In genomic region chr2:191247381-191248057, GRCh38 we compare ENCODE assay signal across 8 cellular contexts. TPM values are rescaled to one million over a fixed set of nuclear protein-coding genes. Genes with fewer than 3 reads are reported as not detected.
DNase-seq lines count a peak whose midpoint lies in the region; ATAC-seq and TF ChIP-seq lines count a peak whose summit lies in the region.

No MANE protein-coding gene starts in this region.

- no peaks in the 10 kb centered on the region for H3K9me3 Mint-ChIP-seq in activated CD4-positive, alpha-beta T cell treated with anti-CD3 and anti-CD28 coated beads, Interleukin-2, amount 10 ng/mL, durations not matched to agents 24 days and 14 days

- no peak overlapping the region for H3K27ac Mint-ChIP-seq in activated CD4-positive, alpha-beta T cell treated with anti-CD3 and anti-CD28 coated beads, Interleukin-2, amount 10 ng/mL, durations not matched to agents 24 days and 14 days

- peaks cover 72% of the 10 kb centered on the region for H3K79me2 ChIP-seq in PC-3 (ENCODE audit: low read length)

- H3K9me3 ChIP-seq in PC-3 (ENCODE audit: low read length) (no peaks in the 10 kb centered on the region), psoas muscle (no peaks in the 10 kb centered on the region), testis (no peaks in the 10 kb centered on the region)

- H3K36me3 ChIP-seq in PC-3 (ENCODE audit: low read depth, low read length) (0 out of 2 replicates have a peak, but pooled peaks cover 2% of the 10 kb centered on the region), psoas muscle (ENCODE audit: insufficient read depth in 1 of 2, low read depth in 1 of 2) (no peaks in the 10 kb centered on the region), testis (ENCODE audit: low read depth, missing control alignments) (no peaks in the 10 kb centered on the region)

- H2AFZ ChIP-seq in PC-3 (ENCODE audit: low read length): no peak overlapping the region

- peak overlapping the region; percentile 77; the same call in 1 of the 2 replicates for H3K9ac ChIP-seq in PC-3 (ENCODE audit: low read length)

- ATAC-seq in PC-3 (peak; percentile 20), psoas muscle (peak in 2 of 4 donors; percentile 33 to 44)

- peaks cover 52% of the 10 kb centered on the region for H4K20me1 ChIP-seq in PC-3 (ENCODE audit: low read length)

- peak overlapping the region; percentile 39 for H3K27ac ChIP-seq in PC-3 (ENCODE audit: low read length)
- peak overlapping the region; percentile 27 for H3K27ac ChIP-seq in psoas muscle
- peak overlapping the region in 1 of 2 donors; percentile 83 for H3K27ac ChIP-seq in testis

- 24 to 34% (median 27%) methylated on average over 5 of the region's 5 CpGs for WGBS in psoas muscle, 3 donors
- 41 to 44% methylated on average over 5 of the region's 5 CpGs for WGBS in testis, 2 donors

- intact Hi-C loops in activated CD4-positive, alpha-beta T cell treated with anti-CD3 and anti-CD28 coated beads, Interleukin-2, amount 10 ng/mL, durations not matched to agents 24 days and 14 days (cut with micrococcal nuclease): loop anchor here (10.0 kb wide), 1 partner anchor 127 kb away; no protein-coding TSS in a partner anchor
- intact Hi-C loops in PC-3 (cut with micrococcal nuclease) (loop anchor here (2.0 to 5.0 kb wide), 5 partner anchors 65 to 275 kb away; no protein-coding TSS in a partner anchor), psoas muscle (cut with DNase I) (no loop called here), testis (cut with DNase I; ENCODE audit: low total_unique reads) (no loop called here)

- H3F3A ChIP-seq in PC-3 (ENCODE audit: low read length, unreplicated experiment): peaks cover 6% of the 10 kb centered on the region

- CTCF ChIA-PET in PC-3 (lab: Charles Lee): no interaction called here

- POLR2A ChIA-PET in PC-3 (lab: Charles Lee; ENCODE audit: unreplicated experiment): interaction anchor here (0.6 kb wide), 1 partner anchor 75 kb away, joined by 9 read pairs; no protein-coding TSS in a partner anchor

- H3K9me2 ChIP-seq in PC-3 (replicated peaks; ENCODE audit: low read length): no peaks in the 10 kb centered on the region

- DNase-seq in activated CD4-positive, alpha-beta T cell treated with anti-CD3 and anti-CD28 coated beads, Interleukin-2, amount 10 ng/mL, durations not matched to agents 24 days and 14 days: no peak
- no peak for DNase-seq in activated CD4-positive, alpha-beta T cell treated with anti-CD3 and anti-CD28 coated beads, Interleukin-2, amount 50 U/mL, for 48 hours
- peak; percentile 83 for DNase-seq in PC-3
- DNase-seq in fibroblast of peridontal ligament (ENCODE audit: extremely low read depth): peak; percentile 96
- no peak for DNase-seq in psoas muscle
- no peak for DNase-seq in testis
- DNase-seq in NCI-H2227 treated with DMSO at 0.1 percent for 48 hours (lab: John Stamatoyannopoulos, UW): no peak
- DNase-seq in NCI-H69 (lab: John Stamatoyannopoulos, UW): no peak

- no peak for TF ChIP-seq POLR2A in testis (IDR thresholded peaks at IDR 0.05)

- H3K4me1 Mint-ChIP-seq in activated CD4-positive, alpha-beta T cell treated with anti-CD3 and anti-CD28 coated beads, Interleukin-2, amount 10 ng/mL, durations not matched to agents 24 days and 14 days: peaks cover 18% of the 10 kb centered on the region

- H3K36me3 Mint-ChIP-seq in activated CD4-positive, alpha-beta T cell treated with anti-CD3 and anti-CD28 coated beads, Interleukin-2, amount 10 ng/mL, durations not matched to agents 24 days and 14 days (ENCODE audit: low read depth): no peaks in the 10 kb centered on the region

- H3K4me3 ChIP-seq in PC-3 (ENCODE audit: low read length) (peak overlapping the region; percentile 90), psoas muscle (peak overlapping the region; percentile 82), testis (no peak overlapping the region)

- H3K27me3 Mint-ChIP-seq in activated CD4-positive, alpha-beta T cell treated with anti-CD3 and anti-CD28 coated beads, Interleukin-2, amount 10 ng/mL, durations not matched to agents 24 days and 14 days: peaks cover 20% of the 10 kb centered on the region

- H3K27me3 ChIP-seq in PC-3 (ENCODE audit: low read length): no peaks in the 10 kb centered on the region
- peaks cover 0 to 17% (median 0%) of the 10 kb centered on the region in 3 donors for H3K27me3 ChIP-seq in psoas muscle (ENCODE audit: insufficient read depth in 3 of 3, low read length in 2 of 3)
- H3K27me3 ChIP-seq in testis: no peaks in the 10 kb centered on the region

- H3K4me1 ChIP-seq in PC-3 (ENCODE audit: insufficient read depth, low read length) (peaks cover 51% of the 10 kb centered on the region), psoas muscle (no peaks in the 10 kb centered on the region), testis (peaks cover 5% of the 10 kb centered on the region)

- BruUV-seq in PC-3 (replicated peaks; lab: Mats Ljungman, UMichigan): no TSS peak

- TF ChIP-seq CTCF in PC-3 (conservative IDR thresholded peaks at IDR 0.05; ENCODE audit: low read depth, low read length) (no peak), psoas muscle (IDR thresholded peaks at IDR 0.05) (no peak), testis (IDR thresholded peaks at IDR 0.05) (no peak)

- peak overlapping the region; percentile 20 for H3K4me3 Mint-ChIP-seq in activated CD4-positive, alpha-beta T cell treated with anti-CD3 and anti-CD28 coated beads, Interleukin-2, amount 10 ng/mL, durations not matched to agents 24 days and 14 days

- peak overlapping the region; percentile 93 for H3K4me2 ChIP-seq in PC-3 (ENCODE audit: low read length)

RNA-seq across cellular contexts. Expression of gene MYO1B, which starts 2.3 kb away (rescaled TPM):
- 16.4 and 21.1 TPM in 2 replicates for total RNA-seq in activated CD4-positive, alpha-beta T cell treated with anti-CD3 and anti-CD28 coated beads, Interleukin-2, amount 10 ng/mL, durations not matched to agents 24 days and 14 days
- 88.0 and 93.0 TPM in 2 replicates for total RNA-seq in PC-3 (2014; rRNA removed)
- total RNA-seq in psoas muscle: 10 to 100 TPM in 2 of 4 donors, 1 to 10 TPM in 2; 7.9 to 14.1 (median 11.2) TPM
- polyA plus RNA-seq in psoas muscle: 1 to 10 TPM; 4.4 to 5.8 (median 4.9) TPM
- total RNA-seq in testis: 10 to 100 TPM; 26.8 to 30.8 TPM
- polyA plus RNA-seq in testis (ENCODE audit: insufficient read depth, low read depth, low replicate concordance): 14.5 TPM

Comparison
In these comparisons a context has a peak if more than half of its experiments do, and no peak if none do; other contexts are left out.
1. DNase-seq: peak in PC-3 (single experiment) and fibroblast of peridontal ligament (single experiment); none in activated CD4-positive, alpha-beta T cell treated with anti-CD3 and anti-CD28 coated beads, Interleukin-2, amount 10 ng/mL, durations not matched to agents 24 days and 14 days (single experiment), activated CD4-positive, alpha-beta T cell treated with anti-CD3 and anti-CD28 coated beads, Interleukin-2, amount 50 U/mL, for 48 hours (0 of 2), psoas muscle (0 of 2), testis (single experiment), NCI-H2227 treated with DMSO at 0.1 percent for 48 hours (single experiment) and NCI-H69 (single experiment).
2. H3K4me3 ChIP-seq: peak in PC-3 (single experiment) and psoas muscle (single experiment); none in testis (0 of 2).
3. intact Hi-C loops: an anchor here in activated CD4-positive, alpha-beta T cell treated with anti-CD3 and anti-CD28 coated beads, Interleukin-2, amount 10 ng/mL, durations not matched to agents 24 days and 14 days (10.0 kb wide) and PC-3 (2.0 to 5.0 kb wide); none called in psoas muscle and testis.